Comparison of ENCODE assay signal across 8 cellular contexts in the genomic region with DNA sequence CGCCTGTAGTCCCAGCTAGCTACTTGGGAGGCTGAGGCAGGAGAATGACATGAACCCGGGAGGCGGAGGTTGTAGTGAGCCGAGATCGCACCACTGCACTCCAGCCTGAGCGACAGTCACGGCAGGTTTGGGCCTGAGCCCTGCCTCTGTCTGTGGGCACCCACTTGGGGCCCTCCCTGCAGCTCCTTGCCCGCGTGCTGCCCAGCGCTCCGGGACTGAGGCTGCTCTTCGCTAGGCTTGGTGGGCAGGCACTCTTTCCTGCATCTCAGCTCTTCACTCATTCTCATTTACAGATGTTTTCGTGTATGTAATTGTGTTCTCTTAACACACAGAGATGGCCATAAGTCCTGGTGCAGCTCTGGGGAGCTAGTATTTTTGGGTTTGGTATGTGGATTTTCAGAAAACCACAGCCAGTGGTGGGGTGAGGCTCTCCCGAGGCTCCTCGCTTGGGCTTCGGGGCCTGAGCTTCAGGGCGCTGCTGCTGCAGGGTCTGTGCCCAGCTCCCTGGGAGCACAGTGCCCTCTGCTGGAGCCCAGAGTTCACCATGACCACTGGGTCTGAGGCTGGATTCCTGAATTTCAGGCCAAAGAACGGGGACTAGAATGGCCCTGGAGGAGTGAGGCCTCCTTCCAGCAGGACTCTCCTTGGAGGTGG. TPM values are rescaled to one million over a fixed set of nuclear protein-coding genes. Genes with fewer than 3 reads are reported as not detected.
DNase-seq lines count a peak whose midpoint lies in the region; ATAC-seq, FAIRE-seq and TF ChIP-seq lines count a peak whose summit lies in the region.

No MANE protein-coding gene starts in this region.

- CTCF ChIA-PET in HEK293 (lab: Yijun Ruan, JAX), result interaction anchor here (0.6 to 3.9 kb wide), 43 partner anchors 9 to 396 kb away, joined by 3 to 69 read pairs (median 4); a partner anchor contains a TSS

- intact Hi-C loops in testis (cut with DNase I; ENCODE audit: low total_unique reads), result loop anchor here (10.0 kb wide), 1 partner anchor 252 kb away; no protein-coding TSS in a partner anchor

- H3K4me1 ChIP-seq in HEK293 (ENCODE audit: control insufficient read depth, insufficient read depth, low read length) (peaks cover 6% of the 10 kb centered on the region; the same call in 1 of the 2 replicates), testis (peaks cover 65% of the 10 kb centered on the region)

- TF ChIP-seq POLR2A in testis (IDR thresholded peaks at IDR 0.05), result no peak

- WGBS in testis, 2 donors, result 68 to 70% methylated on average over 18 of the region's 18 CpGs

- no peak for FAIRE-seq in RCC 7860 (lab: Jason Lieb, UNC)

- peak; percentile 71 for TF ChIP-seq CTCF in HEK293 (tag by site-specific recombination; IDR thresholded peaks at IDR 0.05)
- peak; percentile 88 for TF ChIP-seq CTCF in foreskin fibroblast (IDR thresholded peaks at IDR 0.05; ENCODE audit: low read depth, low read length)
- no peak for TF ChIP-seq CTCF in omental fat pad (IDR thresholded peaks at IDR 0.05)
- peak; percentile 57 to 74 (median 71) for TF ChIP-seq CTCF in testis (IDR thresholded peaks at IDR 0.05)

- ATAC-seq in omental fat pad (ENCODE audit: low FRiP score), result peak; percentile 76
- ATAC-seq in GM18873 (IDR thresholded peaks at IDR 0.05; ENCODE audit: low FRiP score, unreplicated experiment), result no peak

- POLR2A ChIA-PET in HEK293 (lab: Yijun Ruan, JAX), result interaction anchor here (0.6 to 2.1 kb wide), 3 partner anchors 15 to 257 kb away, joined by 3 to 7 read pairs (median 3); a partner anchor contains a TSS

- peaks cover 4 to 65% of the 10 kb centered on the region in 2 experiments; a peak in 1 of 3 replicates for H3K36me3 ChIP-seq in HEK293 (ENCODE audit: control insufficient read depth in 2 of 2, insufficient read depth in 1 of 2, low read length in 2 of 2)
- no peaks in the 10 kb centered on the region for H3K36me3 ChIP-seq in testis (ENCODE audit: low read depth, missing control alignments)

- H3K9me3 ChIP-seq in HEK293 (ENCODE audit: control insufficient read depth, insufficient read depth, low read depth, low read length), result no peaks in the 10 kb centered on the region
- no peaks in the 10 kb centered on the region for H3K9me3 ChIP-seq in testis

- H3K27me3 ChIP-seq in testis, result no peaks in the 10 kb centered on the region

- H3K27ac ChIP-seq in HEK293 (ENCODE audit: extremely low read depth, low read depth, low read length) (no peak overlapping the region), testis (peak overlapping the region in 1 of 2 donors; percentile 86)

- no peak overlapping the region for H3K4me3 ChIP-seq in HEK293 (ENCODE audit: low read depth, low read length)
- peak overlapping the region in 1 of 2 donors; percentile 42 for H3K4me3 ChIP-seq in foreskin fibroblast (ENCODE audit: low read depth in 1 of 2, low read length in 2 of 2)
- H3K4me3 ChIP-seq in testis, result no peak overlapping the region

- peak; percentile 76 for DNase-seq in CD1c-positive myeloid dendritic cell (ENCODE audit: extremely low spot score)
- DNase-seq in RCC 7860 (ENCODE audit: low spot score), result peak; percentile 10
- peak; percentile 44 for DNase-seq in activated gamma-delta T cell treated with anti-CD3 and anti-CD28 coated beads, Interleukin-2, amount 50 U/mL, for 16 hours (ENCODE audit: low read depth)
- peak; percentile 79 to 95 for DNase-seq in foreskin fibroblast
- peak; percentile 55 for DNase-seq in omental fat pad (ENCODE audit: low spot score)
- DNase-seq in testis, result peak; percentile 83

TF ChIP-seq in HEK293, 187 proteins besides CTCF, POLR2A, EP300 and RAD21:
- TF ChIP-seq ZNF654 (tag by site-specific recombination; IDR thresholded peaks at IDR 0.05; ENCODE audit: low read depth) (peak; percentile 56), ZNF501 (tag by site-specific recombination; IDR thresholded peaks at IDR 0.05) (no peak), ZBTB48 (tag by site-specific recombination; IDR thresholded peaks at IDR 0.05) (no peak), ZBTB8A (tag by site-specific recombination; IDR thresholded peaks at IDR 0.05) (peak; percentile 45), ZNF2 (tag by site-specific recombination; IDR thresholded peaks at IDR 0.05) (peak; percentile 68), GLIS1 (tag by site-specific recombination; IDR thresholded peaks at IDR 0.05) (no peak)
- TF ChIP-seq, protein P1, sequence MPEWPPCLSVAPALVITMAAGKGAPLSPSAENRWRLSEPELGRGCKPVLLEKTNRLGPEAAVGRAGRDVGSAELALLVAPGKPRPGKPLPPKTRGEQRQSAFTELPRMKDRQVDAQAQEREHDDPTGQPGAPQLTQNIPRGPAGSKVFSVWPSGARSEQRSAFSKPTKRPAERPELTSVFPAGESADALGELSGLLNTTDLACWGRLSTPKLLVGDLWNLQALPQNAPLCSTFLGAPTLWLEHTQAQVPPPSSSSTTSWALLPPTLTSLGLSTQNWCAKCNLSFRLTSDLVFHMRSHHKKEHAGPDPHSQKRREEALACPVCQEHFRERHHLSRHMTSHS (tag by site-specific recombination; IDR thresholded peaks at IDR 0.05), result no peak
- TF ChIP-seq, protein P2, sequence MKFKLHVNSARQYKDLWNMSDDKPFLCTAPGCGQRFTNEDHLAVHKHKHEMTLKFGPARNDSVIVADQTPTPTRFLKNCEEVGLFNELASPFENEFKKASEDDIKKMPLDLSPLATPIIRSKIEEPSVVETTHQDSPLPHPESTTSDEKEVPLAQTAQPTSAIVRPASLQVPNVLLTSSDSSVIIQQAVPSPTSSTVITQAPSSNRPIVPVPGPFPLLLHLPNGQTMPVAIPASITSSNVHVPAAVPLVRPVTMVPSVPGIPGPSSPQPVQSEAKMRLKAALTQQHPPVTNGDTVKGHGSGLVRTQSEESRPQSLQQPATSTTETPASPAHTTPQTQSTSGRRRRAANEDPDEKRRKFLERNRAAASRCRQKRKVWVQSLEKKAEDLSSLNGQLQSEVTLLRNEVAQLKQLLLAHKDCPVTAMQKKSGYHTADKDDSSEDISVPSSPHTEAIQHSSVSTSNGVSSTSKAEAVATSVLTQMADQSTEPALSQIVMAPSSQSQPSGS (tag by site-specific recombination; IDR thresholded peaks at IDR 0.05; ENCODE audit: low read depth), result no peak

RNA-seq across cellular contexts. Expression of a gene that starts 15.2 kb away (rescaled TPM):
- 100 to 1,000 TPM in 2 of 4 donors, 10 to 100 TPM in 2; 67.3 to 113 (median 96.0) TPM for total RNA-seq in omental fat pad
- total RNA-seq in testis, result 100 to 1,000 TPM; 176 to 188 TPM
- 99.0 TPM for polyA plus RNA-seq in testis (ENCODE audit: insufficient read depth, low read depth, low replicate concordance)

RNA-seq across cellular contexts. Expression of a gene that starts 49.0 kb away (rescaled TPM):
- total RNA-seq in omental fat pad, result under 1 TPM in 2 of 4 donors, not detected in 2; 0.19 to 0.24 TPM
- total RNA-seq in testis, result 10 to 100 TPM; 64.5 to 73.2 TPM
- polyA plus RNA-seq in testis (ENCODE audit: insufficient read depth, low read depth, low replicate concordance), result 43.0 TPM

RNA-seq across cellular contexts. Expression of a gene that starts 55.9 kb away (rescaled TPM):
- total RNA-seq in omental fat pad, result 1 to 10 TPM; 1.1 to 1.9 (median 1.3) TPM
- 1 to 10 TPM; 3.8 to 7.1 TPM for total RNA-seq in testis
- polyA plus RNA-seq in testis (ENCODE audit: insufficient read depth, low read depth, low replicate concordance), result 23.4 TPM

Comparison
In these comparisons a context has a peak if more than half of its experiments do, and no peak if none do; other contexts are left out.
1. DNase-seq: peak in every context shown above with its lines; median percentile 87 in foreskin fibroblast; 83 in testis; 76 in CD1c-positive myeloid dendritic cell; 55 in omental fat pad; 44 in activated gamma-delta T cell treated with anti-CD3 and anti-CD28 coated beads, Interleukin-2, amount 50 U/mL, for 16 hours; 10 in RCC 7860.
2. CTCF ChIP-seq: peak in HEK293 (single experiment), foreskin fibroblast (single experiment) and testis (3 of 3); none in omental fat pad (0 of 3).
3. RNA of a gene that starts 49.0 kb away (total RNA-seq): 64.5 to 73.2 TPM in testis; 0.19 to 0.24 TPM in omental fat pad; every median in the first group is over 10 times any median in the second.